In genomic region chr5:21459744-21460073, GRCh38 we compare ENCODE assay signal across 8 cellular contexts.
DNase-seq lines count a peak whose midpoint lies in the region; ATAC-seq, FAIRE-seq and TF ChIP-seq lines count a peak whose summit lies in the region.
"Not testable (repeated sequence)": the region's sequence is repeated elsewhere in the genome, so short reads cannot be mapped to it uniquely, and the experiment has no call there.

No MANE protein-coding gene starts in this region.

- H3K9me3 ChIP-seq in ES-I3 (ENCODE audit: control insufficient read depth, insufficient read depth, low read length); MM.1S (replicated peaks; ENCODE audit: insufficient read depth, low read length); gastroesophageal sphincter: not testable (repeated sequence)

- POLR2A ChIA-PET in activated CD8-positive, alpha-beta T cell treated with anti-CD3 and anti-CD28 coated beads for 36 hours (lab: Charles Lee): not testable (repeated sequence)

- ATAC-seq in activated CD8-positive, alpha-beta T cell treated with anti-CD3 and anti-CD28 coated beads for 36 hours; memory B cell (ENCODE audit: low read depth): not testable (repeated sequence)
- ATAC-seq in gastroesophageal sphincter: peak; percentile 13

- TF ChIP-seq EP300 in gastroesophageal sphincter (IDR thresholded peaks at IDR 0.05): not testable (repeated sequence)

- H3K36me3 ChIP-seq in ES-I3 (ENCODE audit: insufficient read depth, low read length); MM.1S (replicated peaks; ENCODE audit: insufficient read depth, low read length); bronchial epithelial cell (ENCODE audit: control insufficient read depth, insufficient read depth, low read length): not testable (repeated sequence)
- H3K36me3 ChIP-seq in gastroesophageal sphincter: peaks cover 0 to 34% of the 10 kb centered on the region in 2 donors

- not testable (repeated sequence) for H3K9me3 Mint-ChIP-seq in activated CD8-positive, alpha-beta T cell treated with anti-CD3 and anti-CD28 coated beads for 36 hours; memory B cell; progenitor cell of endocrine pancreas (ENCODE audit: low read depth); type B pancreatic cell

- H2AFZ ChIP-seq in MM.1S (ENCODE audit: low read length): peak overlapping the region; percentile 69; the same call in 1 of the 2 replicates

- peak overlapping the region; percentile 48; the same call in 1 of the 2 replicates for H3K9ac ChIP-seq in ES-I3 (ENCODE audit: low read depth, low read length)
- peak overlapping the region; percentile 59; the same call in 1 of the 2 replicates for H3K9ac ChIP-seq in MM.1S (ENCODE audit: low read length)

- H3K27me3 ChIP-seq in MM.1S (replicated peaks; ENCODE audit: insufficient read depth, low read length); bronchial epithelial cell (ENCODE audit: control insufficient read depth, insufficient read depth, low read length); gastroesophageal sphincter: not testable (repeated sequence)

- not testable (repeated sequence) for FAIRE-seq in bronchial epithelial cell (lab: Jason Lieb, UNC)

- not testable (repeated sequence) for H3K36me3 Mint-ChIP-seq in activated CD8-positive, alpha-beta T cell treated with anti-CD3 and anti-CD28 coated beads for 36 hours (ENCODE audit: low read depth); memory B cell; progenitor cell of endocrine pancreas (ENCODE audit: insufficient read depth); type B pancreatic cell

- H3K4me3 ChIP-seq in MM.1S (ENCODE audit: low read length): peak overlapping the region; percentile 67
- H3K4me3 ChIP-seq in bronchial epithelial cell (ENCODE audit: low read depth, low read length): peak overlapping the region; percentile 57
- peak overlapping the region; percentile 49 to 71 for H3K4me3 ChIP-seq in gastroesophageal sphincter

- peak overlapping the region; percentile 89 for H3K4me3 Mint-ChIP-seq in activated CD8-positive, alpha-beta T cell treated with anti-CD3 and anti-CD28 coated beads for 36 hours
- H3K4me3 Mint-ChIP-seq in memory B cell: peak overlapping the region; percentile 88
- H3K4me3 Mint-ChIP-seq in progenitor cell of endocrine pancreas (ENCODE audit: low read depth): peak overlapping the region; percentile 93
- H3K4me3 Mint-ChIP-seq in type B pancreatic cell: peak overlapping the region; percentile 92

- not testable (repeated sequence) for TF ChIP-seq CTCF in MM.1S (IDR thresholded peaks at IDR 0.05; ENCODE audit: low read length); activated CD8-positive, alpha-beta T cell treated with anti-CD3 and anti-CD28 coated beads for 36 hours (IDR thresholded peaks at IDR 0.05); bronchial epithelial cell (IDR thresholded peaks at IDR 0.05; ENCODE audit: insufficient read depth, low read length, severe bottlenecking); gastroesophageal sphincter (IDR thresholded peaks at IDR 0.05); progenitor cell of endocrine pancreas (IDR thresholded peaks at IDR 0.05; ENCODE audit: unreplicated experiment); type B pancreatic cell (conservative IDR thresholded peaks at IDR 0.05)

- not testable (repeated sequence) for H3K27me3 Mint-ChIP-seq in activated CD8-positive, alpha-beta T cell treated with anti-CD3 and anti-CD28 coated beads for 36 hours; memory B cell; progenitor cell of endocrine pancreas; type B pancreatic cell

- TF ChIP-seq POLR2A in gastroesophageal sphincter (IDR thresholded peaks at IDR 0.05): not testable (repeated sequence)

- H3K27ac Mint-ChIP-seq in activated CD8-positive, alpha-beta T cell treated with anti-CD3 and anti-CD28 coated beads for 36 hours: peak overlapping the region; percentile 85
- peak overlapping the region; percentile 76 for H3K27ac Mint-ChIP-seq in memory B cell
- H3K27ac Mint-ChIP-seq in progenitor cell of endocrine pancreas: peak overlapping the region; percentile 86
- peak overlapping the region; percentile 43 for H3K27ac Mint-ChIP-seq in type B pancreatic cell

- H3F3A ChIP-seq in MM.1S (ENCODE audit: insufficient read depth, low read length): not testable (repeated sequence)

- not testable (repeated sequence) for DNase-seq in MM.1S; activated CD8-positive, alpha-beta T cell treated with anti-CD3 and anti-CD28 coated beads for 36 hours; bronchial epithelial cell (ENCODE audit: low read depth); memory B cell (ENCODE audit: low spot score in 2 of 2); progenitor cell of endocrine pancreas (ENCODE audit: low spot score, unreplicated experiment); type B pancreatic cell (ENCODE audit: extremely low spot score, unreplicated experiment)

- H3K4me2 ChIP-seq in MM.1S (ENCODE audit: low read depth, low read length): not testable (repeated sequence)

- WGBS in gastroesophageal sphincter (ENCODE audit: low coverage in 1 of 2), 2 donors: no CpG with 5 or more reads among the region's 7 CpGs

- not testable (repeated sequence) for H3K9me2 ChIP-seq in MM.1S (replicated peaks; ENCODE audit: insufficient read depth, low read length)

- H3K79me2 ChIP-seq in MM.1S (ENCODE audit: low read length): not testable (repeated sequence)

- H3K27ac ChIP-seq in MM.1S (ENCODE audit: low read length): not testable (repeated sequence)
- H3K27ac ChIP-seq in gastroesophageal sphincter: peak overlapping the region; percentile 5 to 82 (median 80)

- CTCF ChIA-PET in activated CD8-positive, alpha-beta T cell treated with anti-CD3 and anti-CD28 coated beads for 36 hours (lab: Charles Lee): interaction anchor here (1.0 kb wide), 1 partner anchor 41 kb away, joined by 3 read pairs; no protein-coding TSS in a partner anchor

- intact Hi-C loops in activated CD8-positive, alpha-beta T cell treated with anti-CD3 and anti-CD28 coated beads for 36 hours (cut with micrococcal nuclease): not testable (repeated sequence)

- H3K4me1 Mint-ChIP-seq in activated CD8-positive, alpha-beta T cell treated with anti-CD3 and anti-CD28 coated beads for 36 hours (ENCODE audit: low read depth); memory B cell; progenitor cell of endocrine pancreas (ENCODE audit: low read depth); type B pancreatic cell (ENCODE audit: unreplicated experiment): not testable (repeated sequence)

- H4K20me1 ChIP-seq in MM.1S (ENCODE audit: insufficient read depth, low read length): not testable (repeated sequence)

- H3K4me1 ChIP-seq in ES-I3 (ENCODE audit: insufficient read depth, low read length); MM.1S (ENCODE audit: low read length): not testable (repeated sequence)
- H3K4me1 ChIP-seq in gastroesophageal sphincter: peaks cover 0 to 14% (median 0%) of the 10 kb centered on the region in 3 donors
